Comparison of ENCODE assay signal across 9 cellular contexts in the genomic region with DNA sequence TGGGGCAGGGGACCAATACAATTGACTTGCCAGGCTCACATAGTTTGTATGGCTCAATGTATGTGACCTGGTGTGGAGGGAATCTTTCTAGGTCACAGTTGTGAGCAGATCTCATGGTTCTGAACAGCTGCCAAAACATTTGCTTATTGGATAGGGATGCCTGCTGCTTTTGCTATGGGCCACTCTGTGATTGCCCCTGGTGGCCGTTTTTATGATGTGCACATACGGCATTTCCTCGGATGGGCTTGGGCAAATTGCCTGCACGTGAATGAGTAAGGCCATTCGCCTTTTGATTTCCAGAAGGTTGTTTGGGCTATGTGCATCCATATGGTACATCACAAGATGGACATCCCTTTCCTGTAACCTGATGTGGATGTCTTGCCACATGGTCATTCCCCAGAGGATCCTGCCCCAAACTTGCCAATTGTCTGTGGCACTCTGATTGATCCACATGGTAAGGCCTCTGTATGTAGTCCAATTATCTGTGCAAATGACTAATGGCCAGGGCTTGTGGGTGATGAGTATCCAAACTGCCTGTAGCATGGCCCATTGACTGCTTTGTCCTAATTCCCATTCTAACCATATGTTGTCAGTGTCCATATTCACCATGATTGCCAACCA. TPM values are rescaled to one million over a fixed set of nuclear protein-coding genes. Genes with fewer than 3 reads are reported as not detected.
A peak's percentile ranks its signal among the peaks of the same experiment; 100 is the strongest.
DNase-seq lines count a peak whose midpoint lies in the region; ATAC-seq and TF ChIP-seq lines count a peak whose summit lies in the region.
"Had no signal": no experiment of that assay in that cellular context is flagged by ENCODE, and none has a peak within 500 bp of the region (broad histone marks: within the 10 kb centered on the region; RNA-seq: fewer than 3 reads in every experiment).

No MANE protein-coding gene starts in this region.

- DNase-seq in NCI-H748 (lab: John Stamatoyannopoulos, UW; ENCODE audit: unreplicated experiment) (peak; percentile 48), NCI-H748 treated with DMSO at 0.1 percent for 48 hours (lab: John Stamatoyannopoulos, UW) (no peak), SK-N-DZ (ENCODE audit: low spot score) (peak; percentile 40), tibial nerve (ENCODE audit: low spot score in 2 of 2) (no peak)
- DNase-seq: CD4-positive, CD25-positive, alpha-beta regulatory T cell had no signal

- H3K36me3 ChIP-seq in gastroesophageal sphincter (no peaks in the 10 kb centered on the region), tibial nerve (no peaks in the 10 kb centered on the region)

- ATAC-seq in gastroesophageal sphincter = peak; percentile 41
- no peak for ATAC-seq in activated CD4-positive, CD25-positive, alpha-beta regulatory T cell treated with anti-CD3 and anti-CD28 coated beads, Interleukin-2, amount 50 U/mL, for 24 hours
- no peak for ATAC-seq in HG02759 (IDR thresholded peaks at IDR 0.05; ENCODE audit: unreplicated experiment)
- no peak for ATAC-seq in HG02623 (IDR thresholded peaks at IDR 0.05; ENCODE audit: unreplicated experiment)

- H3K4me1 ChIP-seq in gastroesophageal sphincter (no peaks in the 10 kb centered on the region), tibial nerve (peaks cover 0 to 17% (median 0%) of the 10 kb centered on the region in 4 donors)

- WGBS in gastroesophageal sphincter (ENCODE audit: low coverage in 1 of 2), 2 donors = 29 to 47% methylated on average over 3 to 5 of the region's 5 CpGs
- 34 to 54% methylated on average over 5 of the region's 5 CpGs for WGBS in tibial nerve, 2 donors

- TF ChIP-seq EP300 in gastroesophageal sphincter (IDR thresholded peaks at IDR 0.05) (no peak), tibial nerve (IDR thresholded peaks at IDR 0.05) (no peak)

- TF ChIP-seq POLR2A in gastroesophageal sphincter (IDR thresholded peaks at IDR 0.05) = no peak
- no peak for TF ChIP-seq POLR2A in tibial nerve (IDR thresholded peaks at IDR 0.05)

- no peaks in the 10 kb centered on the region for H3K27me3 ChIP-seq in gastroesophageal sphincter
- H3K27me3 ChIP-seq in tibial nerve = no peaks in the 10 kb centered on the region

- H3K9me3 ChIP-seq in gastroesophageal sphincter (no peaks in the 10 kb centered on the region), tibial nerve (no peaks in the 10 kb centered on the region)

- H3K27ac ChIP-seq in gastroesophageal sphincter (no peak overlapping the region), tibial nerve (no peak overlapping the region)

- H3K4me3 ChIP-seq in gastroesophageal sphincter (no peak overlapping the region), tibial nerve (no peak overlapping the region)

- TF ChIP-seq CTCF in gastroesophageal sphincter (IDR thresholded peaks at IDR 0.05) = peak; percentile 22 to 57 (median 36)
- peak; percentile 35 to 52 (median 49) for TF ChIP-seq CTCF in tibial nerve (IDR thresholded peaks at IDR 0.05)

RNA-seq across cellular contexts. Expression of a gene that starts 10.7 kb away (rescaled TPM):
- 0.13 and 0.14 TPM in 2 replicates for polyA plus RNA-seq in SK-N-DZ (2014; cell fraction: cytosol; rRNA removed)
- 0.39 and 0.50 TPM in 2 replicates for polyA plus RNA-seq in SK-N-DZ (2014; cell fraction: nucleus; rRNA removed)
- 1 to 10 TPM in 1 of 4 donors, under 1 TPM in 3; 0.25 to 1.1 (median 0.61) TPM for total RNA-seq in gastroesophageal sphincter
- 1 to 10 TPM; 1.9 to 4.2 (median 2.5) TPM for total RNA-seq in tibial nerve
- total RNA-seq: CD4-positive, CD25-positive, alpha-beta regulatory T cell had no signal
- polyA plus RNA-seq: CD4-positive, CD25-positive, alpha-beta regulatory T cell had no signal

RNA-seq across cellular contexts. Expression of a gene that starts 26.0 kb away (rescaled TPM):
- 32.8 and 35.3 TPM in 2 replicates for polyA plus RNA-seq in SK-N-DZ (2014; cell fraction: cytosol; rRNA removed)
- polyA plus RNA-seq in SK-N-DZ (2014; cell fraction: nucleus; rRNA removed) = 25.6 and 37.1 TPM in 2 replicates
- 100 to 1,000 TPM in 1 of 4 donors, 10 to 100 TPM in 3; 75.0 to 200 (median 92.7) TPM for total RNA-seq in gastroesophageal sphincter
- 10 to 100 TPM; 32.4 to 90.9 (median 50.8) TPM for total RNA-seq in tibial nerve
- total RNA-seq: CD4-positive, CD25-positive, alpha-beta regulatory T cell had no signal
- polyA plus RNA-seq: CD4-positive, CD25-positive, alpha-beta regulatory T cell had no signal

RNA-seq across cellular contexts. Expression of a gene that starts 55.9 kb away (rescaled TPM):
- 6.1 and 6.4 TPM in 2 replicates for polyA plus RNA-seq in SK-N-DZ (2014; cell fraction: cytosol; rRNA removed)
- polyA plus RNA-seq in SK-N-DZ (2014; cell fraction: nucleus; rRNA removed) = 4.1 and 5.9 TPM in 2 replicates
- total RNA-seq in gastroesophageal sphincter (10 to 100 TPM; 32.8 to 48.7 (median 37.6) TPM), tibial nerve (10 to 100 TPM; 15.9 to 26.9 (median 22.8) TPM)
- total RNA-seq: CD4-positive, CD25-positive, alpha-beta regulatory T cell had no signal
- polyA plus RNA-seq: CD4-positive, CD25-positive, alpha-beta regulatory T cell had no signal

Comparison
In these comparisons a context has a peak if more than half of its experiments do, and no peak if none do; other contexts are left out.
1. DNase-seq: peak in NCI-H748 (single experiment) and SK-N-DZ (single experiment); none in NCI-H748 treated with DMSO at 0.1 percent for 48 hours (single experiment) and tibial nerve (0 of 2).